ENCODE assay signal across 25 cellular contexts in the genomic region with DNA sequence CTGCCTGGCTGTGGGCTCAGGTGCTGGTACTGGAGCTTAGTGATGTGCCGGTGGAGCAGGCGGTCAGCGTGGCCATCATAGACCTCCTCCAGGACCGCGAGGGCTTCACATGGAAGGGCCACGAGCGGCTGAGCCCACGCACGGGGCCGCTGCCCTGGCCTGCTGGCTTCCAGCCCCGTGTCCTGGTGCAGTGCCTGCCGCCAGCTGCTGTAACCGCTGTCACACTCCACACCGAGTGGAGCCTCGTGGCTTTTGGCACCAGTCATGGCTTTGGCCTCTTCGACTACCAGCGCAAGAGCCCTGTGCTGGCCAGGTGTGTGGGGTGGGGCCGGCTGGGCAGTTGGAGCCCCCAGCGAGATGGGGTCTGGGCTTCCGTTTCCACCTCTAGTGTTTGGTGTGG. TPM values are rescaled to one million over a fixed set of nuclear protein-coding genes. Genes with fewer than 3 reads are reported as not detected.
A peak's percentile ranks its signal among the peaks of the same experiment; 100 is the strongest.
DNase-seq lines count a peak whose midpoint lies in the region; ATAC-seq, FAIRE-seq and TF ChIP-seq lines count a peak whose summit lies in the region.
"Had no signal": no experiment of that assay in that cellular context is flagged by ENCODE, and none has a peak within 500 bp of the region (broad histone marks: within the 10 kb centered on the region; RNA-seq: fewer than 3 reads in every experiment).

No MANE protein-coding gene starts in this region.

- DNase-seq in HTR-8/SVneo (ENCODE audit: insufficient read length, low spot score) (no peak), kidney (peak; percentile 46), chondrocyte (ENCODE audit: low spot score) (no peak)
- DNase-seq in stimulated activated effector memory CD8-positive, alpha-beta T cell treated with anti-CD3 and anti-CD28 coated beads, Interleukin-12 subunit alpha, Interleukin-12 subunit beta, amount 100 ng/mL, for 72 hours (ENCODE audit: low spot score in 2 of 2): no peak
- DNase-seq in activated CD4-positive, alpha-beta T cell treated with anti-CD3 and anti-CD28 coated beads for 36 hours: no peak
- DNase-seq: 8988T; ACHN; AML-193; BE2C; CD4-positive, alpha-beta T cell; CD8-positive, alpha-beta memory T cell; DMS 273 treated with DMSO at 0.1 percent for 48 hours; DMS79; EL; GDM1; H9 had no signal

- H3K27ac ChIP-seq in angular gyrus (ENCODE audit: low read depth, low read length) (peak overlapping the region; percentile 22), kidney (ENCODE audit: low read depth in 2 of 2, low read length in 2 of 2) (no peak overlapping the region)
- H3K27ac ChIP-seq: A549; BLaER1 treated with 17β-estradiol and CSF1 and Interleukin-3, amounts not matched to agents 10 nM and 100 nM had no signal

- CTCF ChIA-PET in activated CD4-positive, alpha-beta T cell treated with anti-CD3 and anti-CD28 coated beads for 36 hours (lab: Charles Lee): interaction anchor here (1.7 kb wide), 1 partner anchor 11 kb away, joined by 5 read pairs; no protein-coding TSS in a partner anchor

- peak overlapping the region; percentile 50 for H3K27ac Mint-ChIP-seq in stimulated activated effector memory CD8-positive, alpha-beta T cell treated with anti-CD3 and anti-CD28 coated beads, Interleukin-12 subunit alpha, Interleukin-12 subunit beta, amount 100 ng/mL, for 72 hours
- no peak overlapping the region for H3K27ac Mint-ChIP-seq in activated CD4-positive, alpha-beta T cell treated with anti-CD3 and anti-CD28 coated beads for 36 hours
- no peak overlapping the region for H3K27ac Mint-ChIP-seq in chondrocyte (ENCODE audit: unreplicated experiment)
- H3K27ac Mint-ChIP-seq: CD4-positive, alpha-beta T cell had no signal

- FAIRE-seq in HTR-8/SVneo (lab: Jason Lieb, UNC) (peak; percentile 49), kidney (lab: Jason Lieb, UNC) (no peak)
- FAIRE-seq: A549, D721Med, GM12878 had no signal

- H3K27me3 Mint-ChIP-seq in activated CD4-positive, alpha-beta T cell treated with anti-CD3 and anti-CD28 coated beads for 36 hours: no peaks in the 10 kb centered on the region
- no peaks in the 10 kb centered on the region for H3K27me3 Mint-ChIP-seq in chondrocyte (ENCODE audit: low read depth)
- H3K27me3 Mint-ChIP-seq: CD4-positive, alpha-beta T cell; CD8-positive, alpha-beta memory T cell had no signal

- no peaks in the 10 kb centered on the region for H3K4me1 ChIP-seq in kidney (ENCODE audit: control insufficient read depth in 1 of 2, insufficient read depth in 1 of 2, low read depth in 1 of 2, low read length in 2 of 2)
- H3K4me1 ChIP-seq: BE2C had no signal

- H3K36me3 ChIP-seq in kidney (ENCODE audit: control insufficient read depth in 1 of 2, insufficient read depth in 2 of 2, low read length in 2 of 2): peaks cover 3 to 7% of the 10 kb centered on the region in 2 donors
- H3K36me3 ChIP-seq: BE2C had no signal

- H3K4me1 Mint-ChIP-seq in stimulated activated effector memory CD8-positive, alpha-beta T cell treated with anti-CD3 and anti-CD28 coated beads, Interleukin-12 subunit alpha, Interleukin-12 subunit beta, amount 100 ng/mL, for 72 hours: peaks cover 45% of the 10 kb centered on the region
- peaks cover 16% of the 10 kb centered on the region for H3K4me1 Mint-ChIP-seq in activated CD4-positive, alpha-beta T cell treated with anti-CD3 and anti-CD28 coated beads for 36 hours
- peaks cover 24% of the 10 kb centered on the region for H3K4me1 Mint-ChIP-seq in chondrocyte (ENCODE audit: low read depth)
- H3K4me1 Mint-ChIP-seq: CD14-positive monocyte; CD8-positive, alpha-beta memory T cell; GM23338; H9 had no signal

- H3K4me3 ChIP-seq in kidney (ENCODE audit: low read length in 2 of 2): no peak overlapping the region
- H3K4me3 ChIP-seq: A549; BLaER1 treated with 17β-estradiol and CSF1 and Interleukin-3, amounts not matched to agents 10 nM and 100 nM; GM12878; GM23338 had no signal

- no peaks in the 10 kb centered on the region for H3K9me3 ChIP-seq in kidney (ENCODE audit: control insufficient read depth in 1 of 2, low read length in 2 of 2)
- H3K9me3 ChIP-seq: A549; BE2C; BLaER1 treated with 17β-estradiol and CSF1 and Interleukin-3, amounts not matched to agents 10 nM and 100 nM had no signal

- TF ChIP-seq CTCF in kidney (IDR thresholded peaks at IDR 0.05; ENCODE audit: borderline replicate concordance, extremely low read depth, insufficient read depth) (no peak), chondrocyte (IDR thresholded peaks at IDR 0.05) (no peak)

- POLR2A ChIA-PET in activated CD4-positive, alpha-beta T cell treated with anti-CD3 and anti-CD28 coated beads for 36 hours (lab: Charles Lee): no interaction called here

- intact Hi-C loops in kidney (cut with DNase I): no loop called here
- intact Hi-C loops in activated CD4-positive, alpha-beta T cell treated with anti-CD3 and anti-CD28 coated beads for 36 hours (cut with DNase I, micrococcal nuclease): no loop called here

- no peak overlapping the region for H3K4me3 Mint-ChIP-seq in stimulated activated effector memory CD8-positive, alpha-beta T cell treated with anti-CD3 and anti-CD28 coated beads, Interleukin-12 subunit alpha, Interleukin-12 subunit beta, amount 100 ng/mL, for 72 hours
- no peak overlapping the region for H3K4me3 Mint-ChIP-seq in activated CD4-positive, alpha-beta T cell treated with anti-CD3 and anti-CD28 coated beads for 36 hours
- H3K4me3 Mint-ChIP-seq in chondrocyte (ENCODE audit: unreplicated experiment): no peak overlapping the region
- H3K4me3 Mint-ChIP-seq: CD4-positive, alpha-beta T cell; CD8-positive, alpha-beta memory T cell; GM23338; H9 had no signal

- H3K36me3 Mint-ChIP-seq in stimulated activated effector memory CD8-positive, alpha-beta T cell treated with anti-CD3 and anti-CD28 coated beads, Interleukin-12 subunit alpha, Interleukin-12 subunit beta, amount 100 ng/mL, for 72 hours: peaks cover 20% of the 10 kb centered on the region
- H3K36me3 Mint-ChIP-seq in activated CD4-positive, alpha-beta T cell treated with anti-CD3 and anti-CD28 coated beads for 36 hours (ENCODE audit: low read depth): peaks cover 9% of the 10 kb centered on the region
- peaks cover 9% of the 10 kb centered on the region for H3K36me3 Mint-ChIP-seq in chondrocyte (ENCODE audit: low read depth)

- no peak for ATAC-seq in stimulated activated effector memory CD8-positive, alpha-beta T cell treated with anti-CD3 and anti-CD28 coated beads, Interleukin-12 subunit alpha, Interleukin-12 subunit beta, amount 100 ng/mL, for 72 hours
- ATAC-seq in activated CD4-positive, alpha-beta T cell treated with anti-CD3 and anti-CD28 coated beads for 36 hours: no peak
- no peak for ATAC-seq in GM19035 (IDR thresholded peaks at IDR 0.05; ENCODE audit: unreplicated experiment)
- ATAC-seq: A549, GM12878, GM23338, HCT116 had no signal

- H3K9ac ChIP-seq in kidney (ENCODE audit: low read length in 2 of 2): no peak overlapping the region
- H3K9ac ChIP-seq: BLaER1 treated with 17β-estradiol and CSF1 and Interleukin-3, amounts not matched to agents 10 nM and 100 nM had no signal

- H3K9me3 Mint-ChIP-seq in stimulated activated effector memory CD8-positive, alpha-beta T cell treated with anti-CD3 and anti-CD28 coated beads, Interleukin-12 subunit alpha, Interleukin-12 subunit beta, amount 100 ng/mL, for 72 hours: no peaks in the 10 kb centered on the region
- no peaks in the 10 kb centered on the region for H3K9me3 Mint-ChIP-seq in activated CD4-positive, alpha-beta T cell treated with anti-CD3 and anti-CD28 coated beads for 36 hours (ENCODE audit: low read depth)
- H3K9me3 Mint-ChIP-seq in chondrocyte (ENCODE audit: low read depth): no peaks in the 10 kb centered on the region
- H3K9me3 Mint-ChIP-seq: CD14-positive monocyte; CD4-positive, alpha-beta T cell; CD8-positive, alpha-beta memory T cell; GM23338; H9 had no signal

RNA-seq across cellular contexts. Expression of a gene that starts 12.0 kb away (rescaled TPM):
- total RNA-seq in kidney: 13.7 TPM
- polyA plus RNA-seq in kidney (ENCODE audit: insufficient read depth, low read depth, low replicate concordance): 8.0 TPM
- total RNA-seq in activated CD4-positive, alpha-beta T cell treated with anti-CD3 and anti-CD28 coated beads for 36 hours: 10 to 100 TPM; 17.5 to 18.4 TPM
- 38.7 to 41.8 TPM (median 39.0 TPM) in 3 replicates for total RNA-seq in chondrocyte

RNA-seq across cellular contexts. Expression of a gene that starts 21.1 kb away (rescaled TPM):
- 301 TPM for total RNA-seq in kidney
- 139 TPM for polyA plus RNA-seq in kidney (ENCODE audit: insufficient read depth, low read depth, low replicate concordance)
- total RNA-seq in activated CD4-positive, alpha-beta T cell treated with anti-CD3 and anti-CD28 coated beads for 36 hours: 100 to 1,000 TPM; 282 to 364 TPM
- 228 to 244 TPM (median 230 TPM) in 3 replicates for total RNA-seq in chondrocyte

RNA-seq across cellular contexts. Expression of a gene that starts 23.0 kb away (rescaled TPM):
- total RNA-seq in kidney: 25.3 TPM
- polyA plus RNA-seq in kidney (ENCODE audit: insufficient read depth, low read depth, low replicate concordance): 19.3 TPM
- 1 to 10 TPM; 3.3 to 5.2 TPM for total RNA-seq in activated CD4-positive, alpha-beta T cell treated with anti-CD3 and anti-CD28 coated beads for 36 hours
- total RNA-seq in chondrocyte: 9.5 to 11.5 TPM (median 10.7 TPM) in 3 replicates

RNA-seq across cellular contexts. Expression of a gene that starts 53.8 kb away (rescaled TPM):
- total RNA-seq in kidney: 94.4 TPM
- polyA plus RNA-seq in kidney (ENCODE audit: insufficient read depth, low read depth, low replicate concordance): 67.1 TPM
- total RNA-seq in activated CD4-positive, alpha-beta T cell treated with anti-CD3 and anti-CD28 coated beads for 36 hours: 100 to 1,000 TPM; 163 to 168 TPM
- 101 to 110 TPM (median 108 TPM) in 3 replicates for total RNA-seq in chondrocyte
